In genomic region chr4:2858451-2859217, GRCh38 we compare ENCODE assay signal across 11 cellular contexts. TPM values are rescaled to one million over a fixed set of nuclear protein-coding genes. Genes with fewer than 3 reads are reported as not detected.
DNase-seq lines count a peak whose midpoint lies in the region; ATAC-seq, FAIRE-seq and TF ChIP-seq lines count a peak whose summit lies in the region.
"Had no signal": no experiment of that assay in that cellular context is flagged by ENCODE, and none has a peak within 500 bp of the region (broad histone marks: within the 10 kb centered on the region; RNA-seq: fewer than 3 reads in every experiment).

No MANE protein-coding gene starts in this region.

- H3K9ac ChIP-seq in astrocyte (ENCODE audit: low read length) (no peak overlapping the region), HepG2 (ENCODE audit: insufficient read depth, low read depth, low read length) (no peak overlapping the region)

- DNase-seq in DMS 273 (lab: John Stamatoyannopoulos, UW; ENCODE audit: unreplicated experiment) (peak; percentile 30), DMS 273 treated with DMSO at 0.1 percent for 48 hours (lab: John Stamatoyannopoulos, UW) (no peak), astrocyte (ENCODE audit: low read depth) (peak; percentile 60), HepG2 (ENCODE audit: low spot score) (peak; percentile 56), tibial nerve (ENCODE audit: low spot score in 2 of 2) (no peak), OCI-M2 (lab: John Stamatoyannopoulos, UW; ENCODE audit: unreplicated experiment) (no peak), GDM1 (lab: John Stamatoyannopoulos, UW) (no peak)
- DNase-seq: NCI-H1092, pancreas had no signal

- ATAC-seq in HepG2 (no peak), HG03159 (IDR thresholded peaks at IDR 0.05; ENCODE audit: unreplicated experiment) (no peak)

- H3K36me3 ChIP-seq in astrocyte (ENCODE audit: insufficient read depth, low read length): peaks cover 2% of the 10 kb centered on the region
- peaks cover 0 to 14% of the 10 kb centered on the region in 2 experiments; a peak in 2 of 5 replicates for H3K36me3 ChIP-seq in HepG2 (replicated peaks in 1 of 2; ENCODE audit: control insufficient read depth in 1 of 2, insufficient read depth in 2 of 2, low read length in 2 of 2)
- peaks cover 0 to 19% (median 6%) of the 10 kb centered on the region in 3 donors for H3K36me3 ChIP-seq in tibial nerve

- H3K79me2 ChIP-seq in astrocyte (ENCODE audit: insufficient read depth, low read length): peaks cover 100% of the 10 kb centered on the region
- peaks cover 96% of the 10 kb centered on the region for H3K79me2 ChIP-seq in HepG2 (ENCODE audit: insufficient read depth, low read length)

- H3K9me3 Mint-ChIP-seq in astrocyte (ENCODE audit: unreplicated experiment): no peaks in the 10 kb centered on the region

- H3K27ac Mint-ChIP-seq in astrocyte (ENCODE audit: unreplicated experiment): no peak overlapping the region

- no peaks in the 10 kb centered on the region for H3K27me3 Mint-ChIP-seq in astrocyte (ENCODE audit: low read depth, unreplicated experiment)

- H3K4me3 ChIP-seq in astrocyte (ENCODE audit: insufficient read depth, low read depth, low read length): no peak overlapping the region
- H3K4me3 ChIP-seq in HepG2 (replicated peaks in 1 of 3; ENCODE audit: insufficient read depth in 1 of 3, low read depth in 2 of 3, low read length in 3 of 3): no peak overlapping the region
- no peak overlapping the region for H3K4me3 ChIP-seq in tibial nerve
- H3K4me3 ChIP-seq: pancreas had no signal

- in situ Hi-C loops in HepG2 (cut with HindIII; ENCODE audit: extremely low pct_ligation_motif_present, low pct_unique_long_range_greater_than_20kb): no loop called here

- peaks cover 42% of the 10 kb centered on the region for H3K4me1 Mint-ChIP-seq in astrocyte (ENCODE audit: low read depth, unreplicated experiment)

- CTCF ChIA-PET in HepG2 (lab: Yijun Ruan, JAX; ENCODE audit: low intra/inter-chr PET ratio, low total read pairs): no interaction called here

- 64% methylated on average over 7 of the region's 7 CpGs for WGBS in HepG2 (ENCODE audit: low lambda C conversion rate)
- WGBS in tibial nerve, 2 donors: 43 to 54% methylated on average over 7 of the region's 7 CpGs

- TF ChIP-seq EP300 in HepG2 (IDR thresholded peaks at IDR 0.05; ENCODE audit: low read depth in 2 of 2, low read length in 2 of 2) (peak in 1 of 2 experiments; percentile 30; a peak in 1 of 4 replicates), HepG2 (CRISPR knock-in tag; IDR thresholded peaks at IDR 0.05; ENCODE audit: borderline replicate concordance) (no peak), tibial nerve (IDR thresholded peaks at IDR 0.05) (no peak)

- no peaks in the 10 kb centered on the region for H3K27me3 ChIP-seq in astrocyte (ENCODE audit: insufficient read depth, low read length)
- no peaks in the 10 kb centered on the region for H3K27me3 ChIP-seq in HepG2 (ENCODE audit: control insufficient read depth in 1 of 2, insufficient read depth in 2 of 2, low read length in 2 of 2)
- H3K27me3 ChIP-seq in tibial nerve: no peaks in the 10 kb centered on the region
- H3K27me3 ChIP-seq: pancreas had no signal

- H3K27ac ChIP-seq in astrocyte (ENCODE audit: low read depth, low read length): no peak overlapping the region
- H3K27ac ChIP-seq in HepG2 (ENCODE audit: extremely low read length, insufficient read depth, low read length): peak overlapping the region; percentile 53
- peak overlapping the region in 3 of 4 donors; percentile 36 to 48 (median 41) for H3K27ac ChIP-seq in tibial nerve
- H3K27ac ChIP-seq: 22Rv1, pancreas had no signal

- H3K9me3 ChIP-seq in astrocyte (ENCODE audit: insufficient read depth, low read depth, low read length) (no peaks in the 10 kb centered on the region), HepG2 (ENCODE audit: low read length) (no peaks in the 10 kb centered on the region), tibial nerve (no peaks in the 10 kb centered on the region)
- H3K9me3 ChIP-seq: pancreas had no signal

- POLR2A ChIA-PET in HepG2 (lab: Yijun Ruan, JAX): no interaction called here

- no peak for TF ChIP-seq RAD21 in HepG2 (CRISPR knock-in tag; IDR thresholded peaks at IDR 0.05)

- peaks cover 27% of the 10 kb centered on the region for H3K4me1 ChIP-seq in astrocyte (ENCODE audit: insufficient read depth, low read length)
- peaks cover 99% of the 10 kb centered on the region for H3K4me1 ChIP-seq in HepG2 (ENCODE audit: insufficient read depth, low read length)
- peaks cover 0 to 97% (median 70%) of the 10 kb centered on the region in 4 donors for H3K4me1 ChIP-seq in tibial nerve

- intact Hi-C loops in HepG2 (cut with micrococcal nuclease; ENCODE audit: unreplicated experiment): no loop called here

- no peak overlapping the region for H3K4me3 Mint-ChIP-seq in astrocyte (ENCODE audit: unreplicated experiment)

- TF ChIP-seq CTCF in astrocyte (IDR thresholded peaks at IDR 0.05; ENCODE audit: insufficient read depth, low read depth, low read length): no peak
- no peak for TF ChIP-seq CTCF in HepG2 (CRISPR knock-in tag; IDR thresholded peaks at IDR 0.05)
- no peak for TF ChIP-seq CTCF in tibial nerve (IDR thresholded peaks at IDR 0.05)

- H3K4me2 ChIP-seq in astrocyte (ENCODE audit: low read length): no peak overlapping the region
- peak overlapping the region; percentile 48 for H3K4me2 ChIP-seq in HepG2 (ENCODE audit: low read depth, low read length)

- H3K36me3 Mint-ChIP-seq in astrocyte (ENCODE audit: low read depth, unreplicated experiment): no peaks in the 10 kb centered on the region

- H4K20me1 ChIP-seq in astrocyte (ENCODE audit: insufficient read depth, low read length) (peaks cover 95% of the 10 kb centered on the region), HepG2 (ENCODE audit: insufficient read depth, low read length) (peaks cover 31% of the 10 kb centered on the region)

- TF ChIP-seq POLR2A in HepG2 (IDR thresholded peaks at IDR 0.05; ENCODE audit: insufficient read depth in 1 of 2, low read depth in 2 of 2, low read length in 2 of 2): no peak
- no peak for TF ChIP-seq POLR2A in tibial nerve (IDR thresholded peaks at IDR 0.05)

- H2AFZ ChIP-seq in astrocyte (ENCODE audit: low read depth, low read length): no peak overlapping the region
- no peak overlapping the region for H2AFZ ChIP-seq in HepG2 (ENCODE audit: low read length)

- no peak for FAIRE-seq in astrocyte (lab: Jason Lieb, UNC)
- no peak for FAIRE-seq in HepG2 (lab: Jason Lieb, UNC)
- FAIRE-seq: pancreas had no signal

- BruUV-seq in HepG2 (replicated peaks; lab: Mats Ljungman, UMichigan): TSS peak; percentile 13

TF ChIP-seq in HepG2, 621 proteins besides CTCF, POLR2A, EP300 and RAD21:
- TF ChIP-seq NR2F6 (IDR thresholded peaks at IDR 0.05) (no peak), NR2F6 (CRISPR knock-in tag; IDR thresholded peaks at IDR 0.05) (peak; percentile 37; the same call in 1 of the 2 replicates), PHF5A (CRISPR knock-in tag; IDR thresholded peaks at IDR 0.05; ENCODE audit: low read depth, unreplicated experiment) (peak; percentile 18), NCOA2 (CRISPR knock-in tag; IDR thresholded peaks at IDR 0.05) (peak; percentile 43; the same call in 1 of the 2 replicates), ZNF777 (CRISPR knock-in tag; IDR thresholded peaks at IDR 0.05) (no peak), EZH2 (conservative IDR thresholded peaks at IDR 0.05; ENCODE audit: low read depth, low read length) (no peak), CEBPG (CRISPR knock-in tag; IDR thresholded peaks at IDR 0.05) (peak; percentile 46), HNF4A (CRISPR knock-in tag; IDR thresholded peaks at IDR 0.05) (0 out of 2 replicates have a peak, but pooled peaks have one; percentile 17), TEAD3 (CRISPR knock-in tag; optimal IDR thresholded peaks at IDR 0.05; ENCODE audit: borderline replicate concordance) (peak; percentile 32), SOX13 (IDR thresholded peaks at IDR 0.05) (no peak), SOX13 (CRISPR knock-in tag; conservative IDR thresholded peaks at IDR 0.05 in 1 of 2, IDR thresholded peaks at IDR 0.05 in 1 of 2) (peak in 1 of 2 experiments; percentile 49; a peak in 1 of 4 replicates), ZNF792 (CRISPR knock-in tag; IDR thresholded peaks at IDR 0.05) (no peak)

RNA-seq across cellular contexts. Expression of gene ADD1, which starts 15.0 kb away (rescaled TPM):
- 258 and 280 TPM in 2 replicates for total RNA-seq in astrocyte
- total RNA-seq in HepG2 (2016; rRNA removed; fragmentation: Illumina TruSeq; extraction: Trizol): 122 and 133 TPM in 2 replicates
- 25.1 and 28.0 TPM in 2 replicates for total RNA-seq in HepG2 (2016; cell fraction: cytosol; rRNA removed; fragmentation: Illumina TruSeq; extraction: Trizol; ENCODE audit: low read depth)
- 104 and 117 TPM in 2 replicates for total RNA-seq in HepG2 (2016; cell fraction: insoluble cytoplasmic fraction; rRNA removed; fragmentation: Illumina TruSeq; extraction: Trizol)
- 56.9 and 59.3 TPM in 2 replicates for total RNA-seq in HepG2 (2016; cell fraction: membrane; rRNA removed; fragmentation: Illumina TruSeq; extraction: Trizol)
- total RNA-seq in HepG2 (2016; cell fraction: nucleus; rRNA removed; fragmentation: Illumina TruSeq; extraction: Trizol): 109 and 119 TPM in 2 replicates
- 73.9 and 76.3 TPM in 2 replicates for polyA plus RNA-seq in HepG2 (2011; rRNA removed)
- polyA plus RNA-seq in HepG2 (2011; cell fraction: cytosol; rRNA removed): 48.1 and 66.3 TPM in 2 replicates
- polyA plus RNA-seq in HepG2 (2011; cell fraction: nucleus; rRNA removed): 210 and 221 TPM in 2 replicates
- 70.7 and 77.6 TPM in 2 replicates for polyA plus RNA-seq in HepG2 (2012)
- polyA plus RNA-seq in HepG2 (2016; cell fraction: cytosol; fragmentation: Illumina TruSeq; extraction: Trizol; ENCODE audit: low read depth): 11.6 and 13.4 TPM in 2 replicates
- polyA plus RNA-seq in HepG2 (2016; cell fraction: insoluble cytoplasmic fraction; fragmentation: Illumina TruSeq; extraction: Trizol; ENCODE audit: low read depth): 90.6 and 120 TPM in 2 replicates
- polyA plus RNA-seq in HepG2 (2016; cell fraction: membrane; fragmentation: Illumina TruSeq; extraction: Trizol; ENCODE audit: low read depth): 40.3 and 41.9 TPM in 2 replicates
- 163 and 167 TPM in 2 replicates for polyA plus RNA-seq in HepG2 (2016; cell fraction: nucleus; fragmentation: Illumina TruSeq; extraction: Trizol; ENCODE audit: insufficient read depth, low read depth)
- polyA minus RNA-seq in HepG2 (2011; rRNA and poly(A)+ RNA removed; ENCODE audit: low replicate concordance): 28.2 and 90.0 TPM in 2 replicates
- polyA minus RNA-seq in HepG2 (2011; cell fraction: cytosol; rRNA and poly(A)+ RNA removed): 43.0 and 48.4 TPM in 2 replicates
- 99.5 and 109 TPM in 2 replicates for polyA minus RNA-seq in HepG2 (2011; cell fraction: nucleus; rRNA and poly(A)+ RNA removed)
- total RNA-seq in tibial nerve: 100 to 1,000 TPM; 270 to 449 (median 327) TPM

Comparison
In these comparisons a context has a peak if more than half of its experiments do, and no peak if none do; other contexts are left out.
1. DNase-seq: peak in DMS 273 (single experiment), astrocyte (single experiment) and HepG2 (single experiment); none in DMS 273 treated with DMSO at 0.1 percent for 48 hours (single experiment), tibial nerve (0 of 2), OCI-M2 (single experiment) and GDM1 (single experiment).